Comparison of ENCODE assay signal across 1 cellular context in genomic region chr2:188032786-188033185, GRCh38.
TF ChIP-seq lines count a peak whose summit lies in the region.

No MANE protein-coding gene starts in this region.

TF ChIP-seq in H1, 55 proteins besides CTCF, POLR2A, EP300 and RAD21:
- no peak for TF ChIP-seq PHF8 (conservative IDR thresholded peaks at IDR 0.05; ENCODE audit: low read depth, low read length)
- peak; percentile 6; the same call in 1 of the 2 replicates for TF ChIP-seq YY1 (IDR thresholded peaks at IDR 0.05; ENCODE audit: low read depth, low read length)
